Comparison of ENCODE assay signal across 1 cellular context in genomic region chr1:40861227-40862003, GRCh38.
TF ChIP-seq lines count a peak whose summit lies in the region.

No MANE protein-coding gene starts in this region.

TF ChIP-seq in IMR-90, 13 proteins besides CTCF, POLR2A, EP300 and RAD21 (continued from another document):
- TF ChIP-seq ELK1 (IDR thresholded peaks at IDR 0.05; ENCODE audit: borderline replicate concordance, low read depth, low read length) (no peak), SMC3 (IDR thresholded peaks at IDR 0.05; ENCODE audit: low read depth, low read length) (no peak)
